In the genomic region with DNA sequence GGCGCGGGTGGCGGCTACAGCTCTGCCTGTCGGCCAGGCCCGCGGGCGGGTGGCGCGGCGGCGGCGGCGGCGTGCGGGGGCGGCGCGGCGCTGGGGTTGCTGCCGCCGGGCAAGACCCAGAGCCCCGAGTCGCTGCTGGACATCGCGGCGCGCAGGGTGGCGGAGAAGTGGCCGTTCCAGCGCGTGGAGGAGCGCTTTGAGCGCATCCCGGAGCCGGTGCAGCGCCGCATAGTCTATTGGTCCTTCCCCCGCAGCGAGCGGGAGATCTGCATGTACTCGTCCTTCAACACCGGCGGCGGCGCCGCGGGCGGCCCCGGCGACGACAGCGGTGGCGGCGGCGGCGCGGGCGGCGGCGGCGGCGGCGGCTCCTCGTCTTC, we compare ENCODE assay signal across 8 cellular contexts. TPM values are rescaled to one million over a fixed set of nuclear protein-coding genes. Genes with fewer than 3 reads are reported as not detected.
DNase-seq lines count a peak whose midpoint lies in the region; ATAC-seq, FAIRE-seq and TF ChIP-seq lines count a peak whose summit lies in the region.

No MANE protein-coding gene starts in this region.

- no peak for FAIRE-seq in pancreas (lab: Jason Lieb, UNC)

- no peaks in the 10 kb centered on the region for H3K9me3 Mint-ChIP-seq in activated CD8-positive, alpha-beta T cell treated with anti-CD3 and anti-CD28 coated beads for 36 hours

- H3K27me3 ChIP-seq in pancreas: no peaks in the 10 kb centered on the region

- TF ChIP-seq CTCF in activated CD8-positive, alpha-beta T cell treated with anti-CD3 and anti-CD28 coated beads for 36 hours (IDR thresholded peaks at IDR 0.05): no peak
- TF ChIP-seq CTCF in fibroblast of villous mesenchyme (IDR thresholded peaks at IDR 0.05; ENCODE audit: insufficient read depth, low read depth, low read length) (no peak), pancreas (IDR thresholded peaks at IDR 0.05) (no peak)

- H3K27me3 Mint-ChIP-seq in activated CD8-positive, alpha-beta T cell treated with anti-CD3 and anti-CD28 coated beads for 36 hours: peaks cover 10% of the 10 kb centered on the region

- peaks cover 44% of the 10 kb centered on the region for H3K4me1 Mint-ChIP-seq in activated CD8-positive, alpha-beta T cell treated with anti-CD3 and anti-CD28 coated beads for 36 hours (ENCODE audit: low read depth)

- H3K27ac Mint-ChIP-seq in activated CD8-positive, alpha-beta T cell treated with anti-CD3 and anti-CD28 coated beads for 36 hours: peak overlapping the region; percentile 76

- intact Hi-C loops in activated CD8-positive, alpha-beta T cell treated with anti-CD3 and anti-CD28 coated beads for 36 hours (cut with micrococcal nuclease): loop anchor here (5.0 kb wide), 1 partner anchor 75 kb away; no protein-coding TSS in a partner anchor
- intact Hi-C loops in pancreas (cut with DNase I): loop anchor here in 1 of 3 donors (10.0 kb wide), 1 partner anchor 322 kb away; no protein-coding TSS in a partner anchor

- DNase-seq in NCI-H82 (lab: John Stamatoyannopoulos, UW) (peak; percentile 45), NCI-H82 treated with DMSO at 0.1 percent for 48 hours (lab: John Stamatoyannopoulos, UW; ENCODE audit: unreplicated experiment) (no peak), fibroblast of villous mesenchyme (ENCODE audit: low read depth) (no peak), pancreas (peak in 4 of 6 donors; percentile 27 to 83 (median 62)), NCI-H524 treated with DMSO at 0.1 percent for 48 hours (lab: John Stamatoyannopoulos, UW) (no peak)
- peak; percentile 46 for DNase-seq in activated CD8-positive, alpha-beta T cell treated with anti-CD3 and anti-CD28 coated beads for 36 hours

- H3K4me1 ChIP-seq in pancreas: peaks cover 14 to 17% (median 15%) of the 10 kb centered on the region in 3 donors

- H3K4me3 Mint-ChIP-seq in activated CD8-positive, alpha-beta T cell treated with anti-CD3 and anti-CD28 coated beads for 36 hours: peak overlapping the region; percentile 81

- H3K36me3 ChIP-seq in pancreas: no peaks in the 10 kb centered on the region

- H3K4me3 ChIP-seq in fibroblast of villous mesenchyme (ENCODE audit: low read depth, low read length) (peak overlapping the region; percentile 91), pancreas (peak overlapping the region; percentile 32 to 95 (median 68))

- CTCF ChIA-PET in activated CD8-positive, alpha-beta T cell treated with anti-CD3 and anti-CD28 coated beads for 36 hours (lab: Charles Lee): interaction anchor here (1.7 kb wide), 1 partner anchor 25 kb away, joined by 5 read pairs; no protein-coding TSS in a partner anchor

- POLR2A ChIA-PET in activated CD8-positive, alpha-beta T cell treated with anti-CD3 and anti-CD28 coated beads for 36 hours (lab: Charles Lee): interaction anchor here (1.4 to 1.6 kb wide), 2 partner anchors 11 to 52 kb away, joined by 5 read pairs; no protein-coding TSS in a partner anchor

- peaks cover 13% of the 10 kb centered on the region for H3K36me3 Mint-ChIP-seq in activated CD8-positive, alpha-beta T cell treated with anti-CD3 and anti-CD28 coated beads for 36 hours (ENCODE audit: low read depth)

- 0 to 3% methylated on average over 14 to 64 of the region's 64 CpGs for WGBS in pancreas, 2 donors

- peak overlapping the region in 3 of 4 donors; percentile 65 to 81 (median 80) for H3K27ac ChIP-seq in pancreas

- no peaks in the 10 kb centered on the region for H3K9me3 ChIP-seq in pancreas

- ATAC-seq in HG03354 (IDR thresholded peaks at IDR 0.05; ENCODE audit: poor library complexity, severe bottlenecking, unreplicated experiment): peak; percentile 15
- peak; percentile 1 for ATAC-seq in activated CD8-positive, alpha-beta T cell treated with anti-CD3 and anti-CD28 coated beads for 36 hours
- no peak for ATAC-seq in pancreas
- no peak for ATAC-seq in GM21423 (IDR thresholded peaks at IDR 0.05; ENCODE audit: unreplicated experiment)

RNA-seq across cellular contexts. Expression of gene ZSWIM6, which starts 0.3 kb away (rescaled TPM):
- total RNA-seq in activated CD8-positive, alpha-beta T cell treated with anti-CD3 and anti-CD28 coated beads for 36 hours: 1 to 10 TPM; 4.4 TPM
- total RNA-seq in fibroblast of villous mesenchyme (9.0 and 16.4 TPM in 2 replicates), pancreas (10 to 100 TPM in 1 of 6 donors, 1 to 10 TPM in 5; 5.8 to 12.9 (median 6.2) TPM)
- polyA plus RNA-seq in pancreas: 1 to 10 TPM; 3.6 to 6.6 TPM

Comparison
In these comparisons a context has a peak if more than half of its experiments do, and no peak if none do; other contexts are left out.
1. DNase-seq: peak in NCI-H82 (single experiment), activated CD8-positive, alpha-beta T cell treated with anti-CD3 and anti-CD28 coated beads for 36 hours (single experiment) and pancreas (4 of 6); none in NCI-H82 treated with DMSO at 0.1 percent for 48 hours (single experiment), fibroblast of villous mesenchyme (single experiment) and NCI-H524 treated with DMSO at 0.1 percent for 48 hours (single experiment).
2. ATAC-seq: peak in HG03354 (single experiment) and activated CD8-positive, alpha-beta T cell treated with anti-CD3 and anti-CD28 coated beads for 36 hours (single experiment); none in pancreas (0 of 4) and GM21423 (single experiment).